ENCODE assay signal across 8 cellular contexts in the genomic region with DNA sequence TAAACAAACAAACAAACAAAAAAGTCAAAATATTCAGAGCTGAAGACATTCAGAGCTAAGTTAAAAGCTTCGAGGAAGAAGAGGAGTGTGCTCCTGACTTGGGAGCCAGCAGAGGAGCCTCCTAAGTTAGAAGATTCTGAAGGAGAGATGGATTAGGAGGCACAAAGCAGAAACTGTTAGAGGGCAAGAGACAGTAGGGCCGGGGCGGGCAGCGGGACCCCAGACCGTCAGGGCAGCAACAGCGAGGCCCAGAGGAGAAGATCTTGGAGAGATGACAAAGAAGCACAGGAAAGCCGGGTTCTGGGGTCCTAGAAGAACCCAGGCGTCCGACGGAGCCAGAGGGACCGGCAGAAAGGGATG. TPM values are rescaled to one million over a fixed set of nuclear protein-coding genes. Genes with fewer than 3 reads are reported as not detected.
DNase-seq lines count a peak whose midpoint lies in the region; ATAC-seq, FAIRE-seq and TF ChIP-seq lines count a peak whose summit lies in the region.

No MANE protein-coding gene starts in this region.

- CTCF ChIA-PET in activated naive CD4-positive, alpha-beta T cell treated with anti-CD3 and anti-CD28 coated beads, Interleukin-2, amount 10 ng/mL, durations not matched to agents 7 days and 5 days (lab: Charles Lee), result no interaction called here

- no peak overlapping the region for H3K27ac Mint-ChIP-seq in activated naive CD4-positive, alpha-beta T cell treated with anti-CD3 and anti-CD28 coated beads, Interleukin-2, amount 10 ng/mL, durations not matched to agents 7 days and 5 days

- H3K36me3 Mint-ChIP-seq in activated naive CD4-positive, alpha-beta T cell treated with anti-CD3 and anti-CD28 coated beads, Interleukin-2, amount 10 ng/mL, durations not matched to agents 7 days and 5 days, result no peaks in the 10 kb centered on the region

- no peaks in the 10 kb centered on the region for H3K9me3 ChIP-seq in lower lobe of right lung

- H3K4me3 Mint-ChIP-seq in activated naive CD4-positive, alpha-beta T cell treated with anti-CD3 and anti-CD28 coated beads, Interleukin-2, amount 10 ng/mL, durations not matched to agents 7 days and 5 days, result peak overlapping the region; percentile 41

- H3K27ac ChIP-seq in lower lobe of right lung (no peak overlapping the region), urinary bladder (ENCODE audit: low read depth) (peak overlapping the region; percentile 71)

- H3K4me1 Mint-ChIP-seq in activated naive CD4-positive, alpha-beta T cell treated with anti-CD3 and anti-CD28 coated beads, Interleukin-2, amount 10 ng/mL, durations not matched to agents 7 days and 5 days, result peaks cover 7% of the 10 kb centered on the region

- H3K4me1 ChIP-seq in lower lobe of right lung, result no peaks in the 10 kb centered on the region
- H3K4me1 ChIP-seq in urinary bladder (ENCODE audit: insufficient read depth), result no peaks in the 10 kb centered on the region

- H3K36me3 ChIP-seq in bronchial epithelial cell (ENCODE audit: control insufficient read depth, insufficient read depth, low read length), result no peaks in the 10 kb centered on the region
- H3K36me3 ChIP-seq in lower lobe of right lung, result no peaks in the 10 kb centered on the region
- H3K36me3 ChIP-seq in urinary bladder (ENCODE audit: insufficient read depth), result no peaks in the 10 kb centered on the region

- no peak for TF ChIP-seq CTCF in bronchial epithelial cell (IDR thresholded peaks at IDR 0.05; ENCODE audit: insufficient read depth, low read length, severe bottlenecking)
- TF ChIP-seq CTCF in lower lobe of right lung (IDR thresholded peaks at IDR 0.05), result no peak

- H3K27me3 Mint-ChIP-seq in activated naive CD4-positive, alpha-beta T cell treated with anti-CD3 and anti-CD28 coated beads, Interleukin-2, amount 10 ng/mL, durations not matched to agents 7 days and 5 days, result peaks cover 20% of the 10 kb centered on the region

- no peak for FAIRE-seq in bronchial epithelial cell (lab: Jason Lieb, UNC)

- no peak for DNase-seq in activated naive CD4-positive, alpha-beta T cell treated with anti-CD3 and anti-CD28 coated beads, Interleukin-2, amount 10 ng/mL, durations not matched to agents 7 days and 5 days
- DNase-seq in activated naive CD4-positive, alpha-beta T cell treated with Interleukin-2 at 50 U/mL for 16 hours, result no peak
- no peak for DNase-seq in bronchial epithelial cell (ENCODE audit: low read depth)
- no peak for DNase-seq in lower lobe of right lung
- no peak for DNase-seq in posterior vena cava (ENCODE audit: low spot score)
- no peak for DNase-seq in HUDEP-2 (lab: John Stamatoyannopoulos, UW; ENCODE audit: unreplicated experiment in 76 of 76)

- no peaks in the 10 kb centered on the region for H3K9me3 Mint-ChIP-seq in activated naive CD4-positive, alpha-beta T cell treated with anti-CD3 and anti-CD28 coated beads, Interleukin-2, amount 10 ng/mL, durations not matched to agents 7 days and 5 days

- H3K4me3 ChIP-seq in bronchial epithelial cell (ENCODE audit: low read depth, low read length) (peak overlapping the region; percentile 56), lower lobe of right lung (peak overlapping the region; percentile 54), urinary bladder (ENCODE audit: low read depth, low read length) (peak overlapping the region; percentile 52)

- 3% methylated on average over 11 of the region's 11 CpGs for WGBS in urinary bladder

- no peak for ATAC-seq in lower lobe of right lung
- ATAC-seq in HG03439 (IDR thresholded peaks at IDR 0.05; ENCODE audit: unreplicated experiment), result no peak

- no peaks in the 10 kb centered on the region for H3K27me3 ChIP-seq in bronchial epithelial cell (ENCODE audit: control insufficient read depth, insufficient read depth, low read length)
- no peaks in the 10 kb centered on the region for H3K27me3 ChIP-seq in lower lobe of right lung (ENCODE audit: low read depth)

- intact Hi-C loops in lower lobe of right lung (cut with DNase I), result no loop called here
- intact Hi-C loops in posterior vena cava (cut with DNase I), result no loop called here

RNA-seq across cellular contexts. Expression of gene KLHL13, which starts 0.7 kb away (rescaled TPM):
- total RNA-seq in bronchial epithelial cell (1.8 TPM in 2 replicates), lower lobe of right lung (3.9 TPM), urinary bladder (85.8 TPM), posterior vena cava (10 to 100 TPM; 10.3 to 13.0 TPM)
- polyA plus RNA-seq in urinary bladder, result 21.5 TPM
